27 cellular contexts compared by ENCODE assay signal in genomic region chr3:187832202-187832601, GRCh38.
A peak's percentile ranks its signal among the peaks of the same experiment; 100 is the strongest.
DNase-seq lines count a peak whose midpoint lies in the region; ATAC-seq and TF ChIP-seq lines count a peak whose summit lies in the region.
"Had no signal": no experiment of that assay in that cellular context is flagged by ENCODE, and none has a peak within 500 bp of the region (broad histone marks: within the 10 kb centered on the region; RNA-seq: fewer than 3 reads in every experiment).

No MANE protein-coding gene starts in this region.

- no peaks in the 10 kb centered on the region for H3K9me3 ChIP-seq in OCI-LY7 (ENCODE audit: low read length)

- H4K20me1 ChIP-seq in GM23338 (replicated peaks; ENCODE audit: insufficient read depth) (no peaks in the 10 kb centered on the region), OCI-LY7 (ENCODE audit: insufficient read depth, low read length) (no peaks in the 10 kb centered on the region)

- H3K27ac Mint-ChIP-seq in activated CD8-positive, alpha-beta T cell treated with anti-CD3 and anti-CD28 coated beads, Interleukin-2, amount 10 ng/mL, durations not matched to agents 7 days and 5 days, result peak overlapping the region; percentile 1
- H3K27ac Mint-ChIP-seq in activated CD8-positive, alpha-beta T cell treated with anti-CD3 and anti-CD28 coated beads for 36 hours, result no peak overlapping the region
- no peak overlapping the region for H3K27ac Mint-ChIP-seq in GM23338
- H3K27ac Mint-ChIP-seq: activated CD4-positive, alpha-beta memory T cell treated with anti-CD3 and anti-CD28 coated beads, Interleukin-2, amount 10 ng/mL, durations not matched to agents 7 days and 5 days; B cell had no signal

- H3K27ac ChIP-seq in GM23338 (ENCODE audit: low read depth) (no peak overlapping the region), OCI-LY7 (ENCODE audit: low read depth, low read length, poor library complexity, severe bottlenecking) (no peak overlapping the region), foreskin keratinocyte (no peak overlapping the region)
- H3K27ac ChIP-seq: brain microvascular endothelial cell, heart left ventricle had no signal

- H3K79me2 ChIP-seq in GM23338 (replicated peaks; ENCODE audit: insufficient read depth) (no peaks in the 10 kb centered on the region), OCI-LY7 (ENCODE audit: insufficient read depth, low read depth, low read length) (no peaks in the 10 kb centered on the region)

- CTCF ChIA-PET in activated CD8-positive, alpha-beta T cell treated with anti-CD3 and anti-CD28 coated beads, Interleukin-2, amount 10 ng/mL, durations not matched to agents 7 days and 5 days (lab: Charles Lee), result interaction anchor here (0.7 to 1.6 kb wide), 5 partner anchors 11 to 86 kb away, joined by 3 to 9 read pairs (median 3); partner anchors contain the start of gene BCL6
- CTCF ChIA-PET in activated CD8-positive, alpha-beta T cell treated with anti-CD3 and anti-CD28 coated beads for 36 hours (lab: Charles Lee), result interaction anchor here (0.7 to 1.1 kb wide), 4 partner anchors 12 to 83 kb away, joined by 3 read pairs; no protein-coding TSS in a partner anchor
- CTCF ChIA-PET in OCI-LY7 (lab: Charles Lee; ENCODE audit: unreplicated experiment), result no interaction called here

- H2AFZ ChIP-seq in GM23338, result no peak overlapping the region
- no peak overlapping the region for H2AFZ ChIP-seq in OCI-LY7 (ENCODE audit: low read length)

- peaks cover 39% of the 10 kb centered on the region for H3K4me1 Mint-ChIP-seq in activated CD8-positive, alpha-beta T cell treated with anti-CD3 and anti-CD28 coated beads, Interleukin-2, amount 10 ng/mL, durations not matched to agents 7 days and 5 days (ENCODE audit: low read depth)
- H3K4me1 Mint-ChIP-seq in activated CD8-positive, alpha-beta T cell treated with anti-CD3 and anti-CD28 coated beads for 36 hours (ENCODE audit: low read depth), result peaks cover 40% of the 10 kb centered on the region
- no peaks in the 10 kb centered on the region for H3K4me1 Mint-ChIP-seq in GM23338

- no peaks in the 10 kb centered on the region for H3K36me3 ChIP-seq in GM23338 (ENCODE audit: insufficient read depth)
- H3K36me3 ChIP-seq in OCI-LY7 (ENCODE audit: insufficient read depth, low read length), result no peaks in the 10 kb centered on the region
- H3K36me3 ChIP-seq: brain microvascular endothelial cell, heart left ventricle had no signal

- H3K9me3 Mint-ChIP-seq in activated CD8-positive, alpha-beta T cell treated with anti-CD3 and anti-CD28 coated beads, Interleukin-2, amount 10 ng/mL, durations not matched to agents 7 days and 5 days (ENCODE audit: insufficient read depth), result no peaks in the 10 kb centered on the region
- peaks cover 9% of the 10 kb centered on the region for H3K9me3 Mint-ChIP-seq in activated CD8-positive, alpha-beta T cell treated with anti-CD3 and anti-CD28 coated beads for 36 hours
- no peaks in the 10 kb centered on the region for H3K9me3 Mint-ChIP-seq in GM23338

- H3K4me3 Mint-ChIP-seq in activated CD8-positive, alpha-beta T cell treated with anti-CD3 and anti-CD28 coated beads, Interleukin-2, amount 10 ng/mL, durations not matched to agents 7 days and 5 days, result no peak overlapping the region
- no peak overlapping the region for H3K4me3 Mint-ChIP-seq in activated CD8-positive, alpha-beta T cell treated with anti-CD3 and anti-CD28 coated beads for 36 hours
- H3K4me3 Mint-ChIP-seq in GM23338, result no peak overlapping the region
- H3K4me3 Mint-ChIP-seq: activated CD4-positive, alpha-beta memory T cell treated with anti-CD3 and anti-CD28 coated beads, Interleukin-2, amount 10 ng/mL, durations not matched to agents 7 days and 5 days; B cell; natural killer cell had no signal

- no TSS peak for BruUV-seq in OCI-LY7 (replicated peaks; lab: Mats Ljungman, UMichigan)

- H3K27me3 Mint-ChIP-seq in activated CD8-positive, alpha-beta T cell treated with anti-CD3 and anti-CD28 coated beads, Interleukin-2, amount 10 ng/mL, durations not matched to agents 7 days and 5 days (ENCODE audit: low read depth), result no peaks in the 10 kb centered on the region
- H3K27me3 Mint-ChIP-seq in activated CD8-positive, alpha-beta T cell treated with anti-CD3 and anti-CD28 coated beads for 36 hours, result no peaks in the 10 kb centered on the region
- peaks cover 4% of the 10 kb centered on the region for H3K27me3 Mint-ChIP-seq in GM23338 (ENCODE audit: insufficient read depth, low read depth, poor library complexity)
- H3K27me3 Mint-ChIP-seq: activated CD4-positive, alpha-beta memory T cell treated with anti-CD3 and anti-CD28 coated beads, Interleukin-2, amount 10 ng/mL, durations not matched to agents 7 days and 5 days; B cell had no signal

- no peak for ATAC-seq in activated CD8-positive, alpha-beta T cell treated with anti-CD3 and anti-CD28 coated beads, Interleukin-2, amount 10 ng/mL, durations not matched to agents 7 days and 5 days
- no peak for ATAC-seq in activated CD8-positive, alpha-beta T cell treated with anti-CD3 and anti-CD28 coated beads for 36 hours
- no peak for ATAC-seq in GM23338
- no peak for ATAC-seq in foreskin keratinocyte
- no peak for ATAC-seq in GM18909 (IDR thresholded peaks at IDR 0.05; ENCODE audit: poor library complexity, unreplicated experiment)
- ATAC-seq: heart left ventricle, natural killer cell had no signal

- no peak for TF ChIP-seq CTCF in activated CD8-positive, alpha-beta T cell treated with anti-CD3 and anti-CD28 coated beads for 36 hours (IDR thresholded peaks at IDR 0.05)
- TF ChIP-seq CTCF in GM23338 (conservative IDR thresholded peaks at IDR 0.05; ENCODE audit: low read depth in 2 of 2) (peak; percentile 33 to 34; a peak in 2 of 4 replicates), OCI-LY7 (conservative IDR thresholded peaks at IDR 0.05; ENCODE audit: low read length) (peak; percentile 71), foreskin keratinocyte (conservative IDR thresholded peaks at IDR 0.05) (peak; percentile 34)

- H3F3A ChIP-seq in GM23338 (replicated peaks; ENCODE audit: low read depth), result no peaks in the 10 kb centered on the region

- H3K4me1 ChIP-seq in GM23338 (ENCODE audit: insufficient read depth) (no peaks in the 10 kb centered on the region), OCI-LY7 (ENCODE audit: insufficient read depth, low read length, poor library complexity, severe bottlenecking) (peaks cover 33% of the 10 kb centered on the region), foreskin keratinocyte (peaks cover 11% of the 10 kb centered on the region)
- H3K4me1 ChIP-seq: heart left ventricle had no signal

- POLR2A ChIA-PET in activated CD8-positive, alpha-beta T cell treated with anti-CD3 and anti-CD28 coated beads, Interleukin-2, amount 10 ng/mL, durations not matched to agents 7 days and 5 days (lab: Charles Lee), result interaction anchor here (1.0 kb wide), 1 partner anchor 88 kb away, joined by 4 read pairs; the partner anchor contains the start of gene BCL6
- POLR2A ChIA-PET in activated CD8-positive, alpha-beta T cell treated with anti-CD3 and anti-CD28 coated beads for 36 hours (lab: Charles Lee), result interaction anchor here (1.4 kb wide), 1 partner anchor 88 kb away, joined by 3 read pairs; no protein-coding TSS in a partner anchor
- POLR2A ChIA-PET in OCI-LY7 (lab: Charles Lee), result no interaction called here

- intact Hi-C loops in activated CD8-positive, alpha-beta T cell treated with anti-CD3 and anti-CD28 coated beads for 36 hours (cut with micrococcal nuclease), result no loop called here
- intact Hi-C loops in OCI-LY7 (cut with micrococcal nuclease; ENCODE audit: unreplicated experiment), result no loop called here

- no peaks in the 10 kb centered on the region for H3K27me3 ChIP-seq in GM23338 (ENCODE audit: insufficient read depth)
- H3K27me3 ChIP-seq in foreskin keratinocyte, result no peaks in the 10 kb centered on the region
- H3K27me3 ChIP-seq: brain microvascular endothelial cell, heart left ventricle had no signal

- H3K9me2 ChIP-seq in GM23338 (ENCODE audit: insufficient read depth) (no peaks in the 10 kb centered on the region), OCI-LY7 (ENCODE audit: insufficient read depth, low read length) (no peaks in the 10 kb centered on the region)

- DNase-seq in activated CD8-positive, alpha-beta T cell treated with anti-CD3 and anti-CD28 coated beads, Interleukin-2, amount 10 ng/mL, durations not matched to agents 7 days and 5 days, result no peak
- no peak for DNase-seq in activated CD8-positive, alpha-beta T cell treated with anti-CD3 and anti-CD28 coated beads for 36 hours
- DNase-seq in GM23338 (ENCODE audit: low spot score) (peak; percentile 8), OCI-LY7 (ENCODE audit: low spot score) (no peak), foreskin keratinocyte (no peak), dermis blood vessel endothelial cell (no peak), NCI-H2171 treated with DMSO at 0.1 percent for 48 hours (lab: John Stamatoyannopoulos, UW) (no peak)
- DNase-seq: activated CD4-positive, alpha-beta memory T cell treated with anti-CD3 and anti-CD28 coated beads, Interleukin-2, amount 10 ng/mL, durations not matched to agents 7 days and 5 days; activated effector memory CD4-positive, alpha-beta T cell treated with anti-CD3 and anti-CD28 coated beads, Interleukin-2, amount 50 U/mL, for 16 hours; activated T-cell treated with anti-CD3 and anti-CD28 coated beads for 4 hours; amniotic stem cell; brain microvascular endothelial cell; DMS153; effector CD4-positive, alpha-beta T cell; erythroblast; heart left ventricle; kidney; natural killer cell; NCI-H2029; NCI-H226; NCI-H69; RPMI8226; stimulated activated CD4-positive, alpha-beta T cell treated with anti-CD3 and anti-CD28 coated beads, Interleukin-2, amount 100 ng/mL, for 24 hours; trophoblast cell had no signal

- H3K4me3 ChIP-seq in GM23338 (no peak overlapping the region), OCI-LY7 (ENCODE audit: low read depth, low read length, poor library complexity, severe bottlenecking) (no peak overlapping the region)
- H3K4me3 ChIP-seq: heart left ventricle, smooth muscle cell had no signal

- peaks cover 11% of the 10 kb centered on the region for H3K36me3 Mint-ChIP-seq in activated CD8-positive, alpha-beta T cell treated with anti-CD3 and anti-CD28 coated beads, Interleukin-2, amount 10 ng/mL, durations not matched to agents 7 days and 5 days (ENCODE audit: low read depth)
- peaks cover 4% of the 10 kb centered on the region for H3K36me3 Mint-ChIP-seq in activated CD8-positive, alpha-beta T cell treated with anti-CD3 and anti-CD28 coated beads for 36 hours (ENCODE audit: low read depth)
- H3K36me3 Mint-ChIP-seq in GM23338 (ENCODE audit: low read depth), result no peaks in the 10 kb centered on the region

- H3K4me2 ChIP-seq in GM23338 (no peak overlapping the region), OCI-LY7 (ENCODE audit: low read length) (no peak overlapping the region)
- H3K4me2 ChIP-seq: smooth muscle cell had no signal

TF ChIP-seq in GM23338, 12 proteins besides CTCF, POLR2A, EP300 and RAD21 (continues in another document):
- no peak for TF ChIP-seq STAT1 (IDR thresholded peaks at IDR 0.05; ENCODE audit: unreplicated experiment)
- no peak for TF ChIP-seq CREB1 (CRISPR knock-in tag; IDR thresholded peaks at IDR 0.05; ENCODE audit: low read depth)
- TF ChIP-seq NANOG (IDR thresholded peaks at IDR 0.05; ENCODE audit: borderline replicate concordance), result no peak
- TF ChIP-seq ZNF331 (CRISPR knock-in tag; IDR thresholded peaks at IDR 0.05; ENCODE audit: low read depth), result no peak
